34 cellular contexts compared by ENCODE assay signal in the genomic region with DNA sequence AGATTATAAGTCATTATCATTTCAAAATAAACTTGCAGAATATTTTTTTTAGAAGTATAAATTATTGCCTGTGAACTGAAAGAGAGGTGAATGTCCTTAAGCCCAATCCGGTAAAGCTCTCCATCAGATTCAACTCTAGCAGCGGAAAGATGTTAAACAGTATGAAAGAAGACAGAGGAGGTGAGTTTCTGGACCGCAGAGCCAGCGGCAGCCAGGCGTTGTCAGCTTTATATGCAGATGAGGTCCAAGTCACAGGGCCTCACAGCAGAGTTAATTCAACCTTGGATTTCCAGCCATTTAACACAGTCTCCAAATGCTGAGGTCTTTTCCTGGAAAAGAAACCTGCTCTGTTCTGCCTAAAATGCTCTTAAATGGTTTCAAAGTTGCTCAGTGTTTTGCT.
DNase-seq lines count a peak whose midpoint lies in the region; ATAC-seq, FAIRE-seq and TF ChIP-seq lines count a peak whose summit lies in the region.
"Had no signal": no experiment of that assay in that cellular context is flagged by ENCODE, and none has a peak within 500 bp of the region (broad histone marks: within the 10 kb centered on the region; RNA-seq: fewer than 3 reads in every experiment).

No MANE protein-coding gene starts in this region.

- intact Hi-C loops in heart right ventricle (cut with DNase I) (loop anchor here in 2 of 10 donors (10.0 kb wide), 2 partner anchors 125 to 135 kb away; partner anchors contain the start of gene ANKH (in 1 of the 2)), Right ventricle myocardium superior (cut with DNase I) (no loop called here)

- no peaks in the 10 kb centered on the region for H3K79me2 ChIP-seq in astrocyte (ENCODE audit: insufficient read depth, low read length)

- H3K36me3 Mint-ChIP-seq in astrocyte (ENCODE audit: low read depth, unreplicated experiment), result peaks cover 10% of the 10 kb centered on the region

- H3K4me3 ChIP-seq in heart right ventricle (no peak overlapping the region), astrocyte (ENCODE audit: insufficient read depth, low read depth, low read length) (no peak overlapping the region)
- H3K4me3 ChIP-seq: A549, adrenal gland, lung, mucosa of descending colon, PC-9, upper lobe of left lung had no signal

- peaks cover 0 to 88% (median 31%) of the 10 kb centered on the region in 9 donors for H3K36me3 ChIP-seq in heart right ventricle
- peaks cover 4% of the 10 kb centered on the region for H3K36me3 ChIP-seq in astrocyte (ENCODE audit: insufficient read depth, low read length)

- peaks cover 5% of the 10 kb centered on the region for H3K27me3 Mint-ChIP-seq in astrocyte (ENCODE audit: low read depth, unreplicated experiment)
- H3K27me3 Mint-ChIP-seq: activated CD4-positive, alpha-beta memory T cell treated with anti-CD3 and anti-CD28 coated beads, Interleukin-2, amount 10 ng/mL, durations not matched to agents 7 days and 5 days; B cell; brain; CD8-positive, alpha-beta memory T cell; natural killer cell treated with Interleukin-12 subunit alpha and Interleukin-12 subunit beta and Interleukin-15 and Interleukin-18, amount 100 ng/mL, for 72 hours; stimulated activated memory B cell treated with anti-CD40 and anti-IgM and Interleukin-4, amounts not matched to agents 10 μg/mL and 1 μg/mL and 100 μg/mL, for 72 hours had no signal

- no peak overlapping the region for H3K4me3 Mint-ChIP-seq in astrocyte (ENCODE audit: unreplicated experiment)
- H3K4me3 Mint-ChIP-seq: activated CD4-positive, alpha-beta memory T cell treated with anti-CD3 and anti-CD28 coated beads, Interleukin-2, amount 10 ng/mL, durations not matched to agents 7 days and 5 days; activated naive CD4-positive, alpha-beta T cell treated with anti-CD3 and anti-CD28 coated beads for 36 hours; B cell; brain; CD8-positive, alpha-beta memory T cell; natural killer cell treated with Interleukin-12 subunit alpha and Interleukin-12 subunit beta and Interleukin-15 and Interleukin-18, amount 100 ng/mL, for 72 hours; stimulated activated memory B cell treated with anti-CD40 and anti-IgM and Interleukin-4, amounts not matched to agents 10 μg/mL and 1 μg/mL and 100 μg/mL, for 72 hours; T-helper 2 cell treated with Interferon-gamma antibody and Interleukin-4, amounts not matched to agents 5 μg/mL and 100 μg/mL, for 36 hours had no signal

- H4K20me1 ChIP-seq in astrocyte (ENCODE audit: insufficient read depth, low read length), result peaks cover 6% of the 10 kb centered on the region

- H3K27me3 ChIP-seq in heart right ventricle (no peaks in the 10 kb centered on the region), astrocyte (ENCODE audit: insufficient read depth, low read length) (no peaks in the 10 kb centered on the region)
- H3K27me3 ChIP-seq: adrenal gland, upper lobe of left lung had no signal

- DNase-seq in heart right ventricle (no peak), Right ventricle myocardium superior (no peak), astrocyte (ENCODE audit: low read depth) (no peak), left kidney (ENCODE audit: low read depth, low spot score) (peak; percentile 24), cerebellar cortex (ENCODE audit: low spot score) (no peak), NCI-H226 (no peak), retina (no peak)
- DNase-seq: activated CD4-positive, alpha-beta memory T cell treated with anti-CD3 and anti-CD28 coated beads, Interleukin-2, amount 10 ng/mL, durations not matched to agents 7 days and 5 days; activated CD8-positive, alpha-beta memory T cell treated with anti-CD3 and anti-CD28 coated beads, Interleukin-2, amount 50 U/mL, for 48 hours; activated naive CD4-positive, alpha-beta T cell treated with anti-CD3 and anti-CD28 coated beads for 36 hours; CD8-positive, alpha-beta memory T cell; DMS 273 treated with DMSO at 0.1 percent for 48 hours; effector CD4-positive, alpha-beta T cell; erythroblast; head of caudate nucleus; KG1; kidney; mucosa of descending colon; NCI-H1417 treated with DMSO at 0.1 percent for 48 hours; NCI-H2029 treated with DMSO at 0.1 percent for 48 hours; NCI-H526; occipital lobe; PC-9; SHP77; upper lobe of left lung had no signal

- H3K4me2 ChIP-seq in astrocyte (ENCODE audit: low read length), result peak overlapping the region; percentile 16
- H3K4me2 ChIP-seq: A549, PC-9 had no signal

- WGBS in heart right ventricle, 2 donors, result 64% methylated on average over 5 of the region's 5 CpGs

- no peak overlapping the region for H2AFZ ChIP-seq in astrocyte (ENCODE audit: low read depth, low read length)
- H2AFZ ChIP-seq: PC-9 had no signal

- ATAC-seq in heart right ventricle, result no peak
- ATAC-seq in Right ventricle myocardium superior (ENCODE audit: poor library complexity), result no peak
- no peak for ATAC-seq in GM21619 (IDR thresholded peaks at IDR 0.05; ENCODE audit: unreplicated experiment)
- ATAC-seq: A549; mucosa of descending colon; natural killer cell treated with Interleukin-12 subunit alpha and Interleukin-12 subunit beta and Interleukin-15 and Interleukin-18, amount 100 ng/mL, for 72 hours; stimulated activated memory B cell treated with anti-CD40 and anti-IgM and Interleukin-4, amounts not matched to agents 10 μg/mL and 1 μg/mL and 100 μg/mL, for 72 hours had no signal

- peaks cover 4% of the 10 kb centered on the region for H3K9me3 Mint-ChIP-seq in astrocyte (ENCODE audit: unreplicated experiment)
- H3K9me3 Mint-ChIP-seq: activated CD4-positive, alpha-beta memory T cell treated with anti-CD3 and anti-CD28 coated beads, Interleukin-2, amount 10 ng/mL, durations not matched to agents 7 days and 5 days; activated naive CD4-positive, alpha-beta T cell treated with anti-CD3 and anti-CD28 coated beads for 36 hours; brain; CD8-positive, alpha-beta memory T cell; natural killer cell treated with Interleukin-12 subunit alpha and Interleukin-12 subunit beta and Interleukin-15 and Interleukin-18, amount 100 ng/mL, for 72 hours; stimulated activated memory B cell treated with anti-CD40 and anti-IgM and Interleukin-4, amounts not matched to agents 10 μg/mL and 1 μg/mL and 100 μg/mL, for 72 hours; T-helper 2 cell treated with Interferon-gamma antibody and Interleukin-4, amounts not matched to agents 5 μg/mL and 100 μg/mL, for 36 hours had no signal

- FAIRE-seq in astrocyte (lab: Jason Lieb, UNC), result no peak
- FAIRE-seq: A549, kidney had no signal

- H3K4me1 Mint-ChIP-seq in astrocyte (ENCODE audit: low read depth, unreplicated experiment), result peaks cover 6% of the 10 kb centered on the region

- H3K9ac ChIP-seq in astrocyte (ENCODE audit: low read length), result no peak overlapping the region

- peak overlapping the region in 9 of 10 donors; percentile 4 to 68 (median 55) for H3K27ac ChIP-seq in heart right ventricle
- no peak overlapping the region for H3K27ac ChIP-seq in astrocyte (ENCODE audit: low read depth, low read length)
- H3K27ac ChIP-seq: A549, PC-9, upper lobe of left lung had no signal

- H3K9me3 ChIP-seq in heart right ventricle (no peaks in the 10 kb centered on the region), astrocyte (ENCODE audit: insufficient read depth, low read depth, low read length) (no peaks in the 10 kb centered on the region)
- H3K9me3 ChIP-seq: A549, adrenal gland, mucosa of descending colon, upper lobe of left lung had no signal

- no peak overlapping the region for H3K27ac Mint-ChIP-seq in astrocyte (ENCODE audit: unreplicated experiment)
- H3K27ac Mint-ChIP-seq: activated CD4-positive, alpha-beta memory T cell treated with anti-CD3 and anti-CD28 coated beads, Interleukin-2, amount 10 ng/mL, durations not matched to agents 7 days and 5 days; activated naive CD4-positive, alpha-beta T cell treated with anti-CD3 and anti-CD28 coated beads for 36 hours; B cell; natural killer cell treated with Interleukin-12 subunit alpha and Interleukin-12 subunit beta and Interleukin-15 and Interleukin-18, amount 100 ng/mL, for 72 hours; stimulated activated memory B cell treated with anti-CD40 and anti-IgM and Interleukin-4, amounts not matched to agents 10 μg/mL and 1 μg/mL and 100 μg/mL, for 72 hours; T-helper 2 cell treated with Interferon-gamma antibody and Interleukin-4, amounts not matched to agents 5 μg/mL and 100 μg/mL, for 36 hours had no signal

- TF ChIP-seq CTCF in heart right ventricle (IDR thresholded peaks at IDR 0.05) (no peak), astrocyte (IDR thresholded peaks at IDR 0.05; ENCODE audit: insufficient read depth, low read depth, low read length) (no peak)

- H3K4me1 ChIP-seq in heart right ventricle (peaks cover 10 to 76% (median 36%) of the 10 kb centered on the region in 9 donors), astrocyte (ENCODE audit: insufficient read depth, low read length) (peaks cover 28% of the 10 kb centered on the region)
- H3K4me1 ChIP-seq: A549, upper lobe of left lung had no signal
